In the genomic region with DNA sequence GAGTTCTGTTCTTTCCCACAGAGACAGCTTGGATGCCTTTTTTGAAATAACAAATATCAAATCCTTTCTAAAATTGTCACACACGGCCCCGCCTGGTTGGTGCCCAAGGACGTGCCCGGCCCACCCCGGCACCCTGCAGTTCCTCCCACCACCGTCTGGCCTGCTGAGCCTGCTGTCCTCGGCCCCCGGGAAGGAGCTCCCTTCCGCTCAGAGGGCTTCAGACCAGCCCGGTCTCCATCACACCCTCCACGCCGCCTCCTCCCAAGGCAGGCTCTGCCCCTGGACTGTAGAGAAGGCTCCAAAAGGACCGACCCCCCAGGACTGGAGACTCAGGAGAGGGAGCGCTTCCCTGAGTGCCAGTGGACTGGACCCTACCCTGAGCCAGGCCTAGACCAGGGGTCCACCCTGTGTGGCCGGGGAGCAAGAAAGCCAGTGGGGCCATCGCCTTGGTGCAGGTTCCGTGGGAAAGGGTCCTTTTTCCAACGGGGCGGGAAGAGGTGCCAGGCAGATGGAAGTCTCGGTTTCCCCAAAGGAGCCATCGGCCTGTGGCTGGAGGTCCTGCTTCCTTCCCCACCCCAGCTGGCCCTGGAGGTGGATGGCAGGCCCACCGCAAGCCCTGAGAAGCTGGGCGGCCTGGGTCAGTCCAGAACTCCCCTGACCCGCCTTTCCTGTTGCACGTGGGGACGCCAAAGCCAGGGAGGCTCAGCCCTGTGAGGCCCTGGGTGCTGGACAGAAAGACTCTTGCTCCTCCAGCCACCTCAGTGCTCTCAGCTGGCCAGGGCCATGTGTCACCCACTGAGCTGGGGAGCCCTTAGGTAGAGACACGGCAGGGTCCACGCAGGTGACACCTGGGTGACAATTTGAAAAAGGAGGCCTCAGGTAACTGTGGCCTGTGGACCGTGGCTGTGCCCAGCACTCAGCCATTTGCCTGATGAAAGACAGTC, we compare ENCODE assay signal across 22 cellular contexts.
DNase-seq lines count a peak whose midpoint lies in the region; ATAC-seq and TF ChIP-seq lines count a peak whose summit lies in the region.
"Had no signal": no experiment of that assay in that cellular context is flagged by ENCODE, and none has a peak within 500 bp of the region (broad histone marks: within the 10 kb centered on the region; RNA-seq: fewer than 3 reads in every experiment).

No MANE protein-coding gene starts in this region.

- peaks cover 5% of the 10 kb centered on the region for H3K9me3 Mint-ChIP-seq in HFFc6

- no peak overlapping the region for H3K4me3 Mint-ChIP-seq in HFFc6
- H3K4me3 Mint-ChIP-seq: CD4-positive, CD25-positive, alpha-beta regulatory T cell; dendritic cell treated with granulocyte-macrophage colony-stimulating factor and Interleukin-4, amounts not matched to agents 40 ng/mL and 50 ng/mL, for 4 days had no signal

- H3K4me3 ChIP-seq in heart right ventricle (no peak overlapping the region), ovary (no peak overlapping the region), OCI-LY7 (ENCODE audit: low read depth, low read length, poor library complexity, severe bottlenecking) (no peak overlapping the region)
- H3K4me3 ChIP-seq: A549, K562, skin epidermis had no signal

- H3K4me1 ChIP-seq in heart right ventricle (peaks cover 28 to 74% (median 61%) of the 10 kb centered on the region in 9 donors), ovary (ENCODE audit: insufficient read depth) (peaks cover 31% of the 10 kb centered on the region), OCI-LY7 (ENCODE audit: insufficient read depth, low read length, poor library complexity, severe bottlenecking) (no peaks in the 10 kb centered on the region)

- H3K4me1 Mint-ChIP-seq in HFFc6 (ENCODE audit: low read depth): no peaks in the 10 kb centered on the region

- WGBS in heart right ventricle, 2 donors: 80 to 84% methylated on average over 29 of the region's 29 CpGs
- WGBS in ovary, 3 donors: 87 to 91% (median 90%) methylated on average over 29 of the region's 29 CpGs

- H3K36me3 Mint-ChIP-seq in HFFc6 (ENCODE audit: low read depth): peaks cover 9% of the 10 kb centered on the region; the same call in 1 of the 2 replicates

- POLR2A ChIA-PET in OCI-LY7 (lab: Charles Lee): interaction anchor here (1.2 kb wide), 1 partner anchor 81 kb away, joined by 3 read pairs; no protein-coding TSS in a partner anchor

- ATAC-seq in Right ventricle myocardium inferior (no peak), heart right ventricle (no peak)
- ATAC-seq: A549 had no signal

- H3K27me3 ChIP-seq in heart right ventricle (no peaks in the 10 kb centered on the region), ovary (no peaks in the 10 kb centered on the region)

- no peak for TF ChIP-seq POLR2A in ovary (IDR thresholded peaks at IDR 0.05)

- H3K27ac ChIP-seq in heart right ventricle (peak overlapping the region; percentile 14 to 99 (median 93)), ovary (peak overlapping the region; percentile 44 to 76), OCI-LY7 (ENCODE audit: low read depth, low read length, poor library complexity, severe bottlenecking) (no peak overlapping the region)
- H3K27ac ChIP-seq: HL-60 had no signal

- CTCF ChIA-PET in OCI-LY7 (lab: Charles Lee; ENCODE audit: unreplicated experiment): interaction anchor here (0.9 kb wide), 1 partner anchor 218 kb away, joined by 8 read pairs; no protein-coding TSS in a partner anchor

- H3K36me3 ChIP-seq in heart right ventricle (no peaks in the 10 kb centered on the region), ovary (no peaks in the 10 kb centered on the region), OCI-LY7 (ENCODE audit: insufficient read depth, low read length) (no peaks in the 10 kb centered on the region)

- no peaks in the 10 kb centered on the region for H3K9me2 ChIP-seq in OCI-LY7 (ENCODE audit: insufficient read depth, low read length)

- no peak overlapping the region for H2AFZ ChIP-seq in OCI-LY7 (ENCODE audit: low read length)

- no peak for TF ChIP-seq EP300 in ovary (IDR thresholded peaks at IDR 0.05)

- TF ChIP-seq CTCF in heart right ventricle (IDR thresholded peaks at IDR 0.05): no peak
- TF ChIP-seq CTCF in ovary (IDR thresholded peaks at IDR 0.05): no peak
- TF ChIP-seq CTCF in HFFc6 (IDR thresholded peaks at IDR 0.05): no peak
- no peak for TF ChIP-seq CTCF in OCI-LY7 (conservative IDR thresholded peaks at IDR 0.05; ENCODE audit: low read length)

- no peak overlapping the region for H3K4me2 ChIP-seq in OCI-LY7 (ENCODE audit: low read length)
- H3K4me2 ChIP-seq: A549 had no signal

- DNase-seq in Right ventricle myocardium inferior (ENCODE audit: missing footprints) (peak; percentile 54), cardiac septum (ENCODE audit: low spot score) (no peak), heart right ventricle (no peak), ovary (peak in 1 of 5 donors; percentile 53), AG20443 (ENCODE audit: low spot score) (no peak), NCI-H2029 (lab: John Stamatoyannopoulos, UW) (no peak), HFFc6 (no peak), OCI-LY7 (ENCODE audit: low spot score) (no peak)
- DNase-seq: activated CD4-positive, CD25-positive, alpha-beta regulatory T cell treated with anti-CD3 and anti-CD28 coated beads, Interleukin-2, amount 50 U/mL, for 72 hours; activated CD8-positive, alpha-beta memory T cell treated with anti-CD3 and anti-CD28 coated beads, Interleukin-2, amount 50 U/mL, for 48 hours; activated naive CD4-positive, alpha-beta T cell; CD4-positive, CD25-positive, alpha-beta regulatory T cell; erythroblast; glutamatergic neuron; NCI-H2081; NCI-H524 treated with DMSO at 0.1 percent for 48 hours; stimulated activated CD4-positive, alpha-beta T cell treated with anti-CD3 and anti-CD28 coated beads, Interleukin-4, amount 100 ng/mL, for 24 hours had no signal

- BruUV-seq in OCI-LY7 (replicated peaks; lab: Mats Ljungman, UMichigan): no TSS peak

- H3K79me2 ChIP-seq in OCI-LY7 (ENCODE audit: insufficient read depth, low read depth, low read length): no peaks in the 10 kb centered on the region

- H3K27me3 Mint-ChIP-seq in HFFc6 (ENCODE audit: insufficient read depth): 0 out of 2 replicates have a peak, but pooled peaks cover 2% of the 10 kb centered on the region

- no peak overlapping the region for H3K27ac Mint-ChIP-seq in HFFc6
- H3K27ac Mint-ChIP-seq: CD4-positive, CD25-positive, alpha-beta regulatory T cell; dendritic cell treated with granulocyte-macrophage colony-stimulating factor and Interleukin-4, amounts not matched to agents 40 ng/mL and 50 ng/mL, for 4 days had no signal

- intact Hi-C loops in Right ventricle myocardium inferior (cut with DNase I): no loop called here
- intact Hi-C loops in cardiac septum (cut with DNase I): no loop called here
- intact Hi-C loops in heart right ventricle (cut with DNase I): loop anchor here in 6 of 10 donors (5.0 to 10.0 kb wide), 4 partner anchors 41 to 68 kb away; a partner anchor contains a TSS
- intact Hi-C loops in ovary (cut with DNase I): loop anchor here in 1 of 4 donors (5.0 kb wide), 1 partner anchor 51 kb away; no protein-coding TSS in a partner anchor
- intact Hi-C loops in OCI-LY7 (cut with micrococcal nuclease; ENCODE audit: unreplicated experiment): no loop called here

- H4K20me1 ChIP-seq in OCI-LY7 (ENCODE audit: insufficient read depth, low read length): no peaks in the 10 kb centered on the region

- peaks cover 0 to 8% (median 0%) of the 10 kb centered on the region in 11 donors for H3K9me3 ChIP-seq in heart right ventricle
- no peaks in the 10 kb centered on the region for H3K9me3 ChIP-seq in ovary
- H3K9me3 ChIP-seq in OCI-LY7 (ENCODE audit: low read length): no peaks in the 10 kb centered on the region

Comparison
In these comparisons a context has a peak if more than half of its experiments do, and no peak if none do; other contexts are left out.
1. intact Hi-C loops: an anchor here in heart right ventricle (5.0 to 10.0 kb wide); none called in Right ventricle myocardium inferior, cardiac septum and OCI-LY7.